Comparison of ENCODE assay signal across 8 cellular contexts in genomic region chr5:95892784-95893354, GRCh38.
DNase-seq lines count a peak whose midpoint lies in the region; ATAC-seq and TF ChIP-seq lines count a peak whose summit lies in the region.

No MANE protein-coding gene starts in this region.

- POLR2A ChIA-PET in activated CD4-positive, alpha-beta T cell treated with anti-CD3 and anti-CD28 coated beads for 36 hours (lab: Charles Lee), result no interaction called here
- POLR2A ChIA-PET in Panc1 (lab: Charles Lee), result no interaction called here

- H3K4me1 ChIP-seq in Panc1 (ENCODE audit: control insufficient read depth, insufficient read depth, low read length), result no peaks in the 10 kb centered on the region

- peaks cover 42% of the 10 kb centered on the region for H3K36me3 Mint-ChIP-seq in activated CD4-positive, alpha-beta T cell treated with anti-CD3 and anti-CD28 coated beads for 36 hours (ENCODE audit: low read depth)
- peaks cover 11% of the 10 kb centered on the region for H3K36me3 Mint-ChIP-seq in central memory CD8-positive, alpha-beta T cell (ENCODE audit: insufficient read depth)

- H3K27me3 Mint-ChIP-seq in activated CD4-positive, alpha-beta T cell treated with anti-CD3 and anti-CD28 coated beads for 36 hours, result no peaks in the 10 kb centered on the region
- H3K27me3 Mint-ChIP-seq in central memory CD8-positive, alpha-beta T cell, result no peaks in the 10 kb centered on the region

- peak; percentile 75 for TF ChIP-seq CTCF in Panc1 (IDR thresholded peaks at IDR 0.05)

- H3K4me3 Mint-ChIP-seq in activated CD4-positive, alpha-beta T cell treated with anti-CD3 and anti-CD28 coated beads for 36 hours, result no peak overlapping the region
- H3K4me3 Mint-ChIP-seq in central memory CD8-positive, alpha-beta T cell, result no peak overlapping the region

- H3K27ac Mint-ChIP-seq in activated CD4-positive, alpha-beta T cell treated with anti-CD3 and anti-CD28 coated beads for 36 hours, result no peak overlapping the region
- H3K27ac Mint-ChIP-seq in central memory CD8-positive, alpha-beta T cell (ENCODE audit: low read depth), result no peak overlapping the region

- peaks cover 7% of the 10 kb centered on the region for H3K36me3 ChIP-seq in Panc1 (ENCODE audit: control insufficient read depth, insufficient read depth, low read length)

- in situ Hi-C loops in Panc1 (cut with HindIII; ENCODE audit: low pct_unique_long_range_greater_than_20kb, low sequenced_read_pairs), result no loop called here

- H3K9me3 Mint-ChIP-seq in activated CD4-positive, alpha-beta T cell treated with anti-CD3 and anti-CD28 coated beads for 36 hours (ENCODE audit: low read depth), result no peaks in the 10 kb centered on the region
- no peaks in the 10 kb centered on the region for H3K9me3 Mint-ChIP-seq in central memory CD8-positive, alpha-beta T cell

- no TSS peak for BruUV-seq in Panc1 (replicated peaks; lab: Mats Ljungman, UMichigan)

- intact Hi-C loops in activated CD4-positive, alpha-beta T cell treated with anti-CD3 and anti-CD28 coated beads for 36 hours (cut with DNase I, micrococcal nuclease), result loop anchor here in 1 of 2 experiments (1.0 kb wide), 1 partner anchor 443 kb away; no protein-coding TSS in a partner anchor
- intact Hi-C loops in Panc1 (cut with micrococcal nuclease; ENCODE audit: unreplicated experiment), result no loop called here

- peak; percentile 71 for ATAC-seq in activated CD4-positive, alpha-beta T cell treated with anti-CD3 and anti-CD28 coated beads for 36 hours
- ATAC-seq in HG02571 (IDR thresholded peaks at IDR 0.05; ENCODE audit: unreplicated experiment), result peak; percentile 63
- ATAC-seq in Panc1, result peak; percentile 90
- ATAC-seq in central memory CD8-positive, alpha-beta T cell (replicated peaks; ENCODE audit: extremely low read depth, poor library complexity, severe bottlenecking), result peak; percentile 43

- no peaks in the 10 kb centered on the region for H3K27me3 ChIP-seq in Panc1 (ENCODE audit: control insufficient read depth, insufficient read depth, low read length)

- CTCF ChIA-PET in activated CD4-positive, alpha-beta T cell treated with anti-CD3 and anti-CD28 coated beads for 36 hours (lab: Charles Lee), result interaction anchor here (0.7 to 1.2 kb wide), 3 partner anchors 10 to 443 kb away, joined by 3 to 4 read pairs (median 4); no protein-coding TSS in a partner anchor
- CTCF ChIA-PET in Panc1 (lab: Charles Lee), result interaction anchor here (0.6 to 1.1 kb wide), 3 partner anchors 38 to 443 kb away, joined by 3 to 4 read pairs (median 3); no protein-coding TSS in a partner anchor

- DNase-seq in activated CD4-positive, alpha-beta T cell treated with anti-CD3 and anti-CD28 coated beads for 36 hours, result peak; percentile 53
- no peak for DNase-seq in activated CD4-positive, alpha-beta T cell treated with anti-CD3 and anti-CD28 coated beads for 1 hour
- DNase-seq in Panc1 (ENCODE audit: low read depth, low spot score) (no peak), mucosa of gallbladder (ENCODE audit: low spot score) (peak; percentile 28), activated gamma-delta T cell (lab: John Stamatoyannopoulos, UW) (no peak), cortex of kidney (lab: John Stamatoyannopoulos, UW) (no peak)
- no peak for DNase-seq in central memory CD8-positive, alpha-beta T cell (ENCODE audit: low spot score in 2 of 2)

- no peak overlapping the region for H3K4me3 ChIP-seq in Panc1 (ENCODE audit: low read depth in 2 of 2, low read length in 2 of 2)

- no peaks in the 10 kb centered on the region for H3K9me3 ChIP-seq in Panc1 (ENCODE audit: control insufficient read depth, insufficient read depth, low read depth, low read length)

- H3K27ac ChIP-seq in Panc1 (ENCODE audit: low read length), result no peak overlapping the region

- peaks cover 8% of the 10 kb centered on the region for H3K4me1 Mint-ChIP-seq in activated CD4-positive, alpha-beta T cell treated with anti-CD3 and anti-CD28 coated beads for 36 hours
- H3K4me1 Mint-ChIP-seq in central memory CD8-positive, alpha-beta T cell, result no peaks in the 10 kb centered on the region

Comparison
In these comparisons a context has a peak if more than half of its experiments do, and no peak if none do; other contexts are left out.
1. DNase-seq: peak in activated CD4-positive, alpha-beta T cell treated with anti-CD3 and anti-CD28 coated beads for 36 hours (single experiment) and mucosa of gallbladder (single experiment); none in activated CD4-positive, alpha-beta T cell treated with anti-CD3 and anti-CD28 coated beads for 1 hour (single experiment), Panc1 (single experiment), central memory CD8-positive, alpha-beta T cell (0 of 2), activated gamma-delta T cell (single experiment) and cortex of kidney (single experiment).
2. Peak in every context shown above with its lines, with median percentiles within 50 percentile points of each other: ATAC-seq.